In genomic region chr9:85425153-85425611, GRCh38 we compare ENCODE assay signal across 8 cellular contexts.
DNase-seq lines count a peak whose midpoint lies in the region; ATAC-seq and TF ChIP-seq lines count a peak whose summit lies in the region.

No MANE protein-coding gene starts in this region.

- in situ Hi-C loops in KBM-7 (cut with MboI; ENCODE audit: low pct_unique_long_range_greater_than_20kb, low sequenced_read_pairs), result no loop called here

- H3K36me3 ChIP-seq in SJCRH30 (no peaks in the 10 kb centered on the region), lower lobe of right lung (no peaks in the 10 kb centered on the region)

- no peaks in the 10 kb centered on the region for H3K4me1 ChIP-seq in SJCRH30
- no peaks in the 10 kb centered on the region for H3K4me1 ChIP-seq in lower lobe of right lung

- peak; percentile 58 to 78 for ATAC-seq in lower lobe of right lung
- no peak for ATAC-seq in HG02884 (IDR thresholded peaks at IDR 0.05; ENCODE audit: unreplicated experiment)

- no peak overlapping the region for H3K4me3 ChIP-seq in SJCRH30
- H3K4me3 ChIP-seq in lower lobe of right lung, result no peak overlapping the region

- DNase-seq in CD1c-positive myeloid dendritic cell (ENCODE audit: extremely low spot score) (peak; percentile 57), GM19238 (ENCODE audit: insufficient read length, low spot score) (peak; percentile 48), KBM-7 (peak; percentile 61), SJCRH30 (peak; percentile 69 to 83), dermis blood vessel endothelial cell (peak; percentile 85), lower lobe of right lung (peak; percentile 64)
- DNase-seq in stimulated activated CD8-positive, alpha-beta memory T cell treated with anti-CD3 and anti-CD28 coated beads, Interleukin-7, amount 100 ng/mL, for 24 hours (ENCODE audit: low read depth), result peak; percentile 9

- H3K27ac ChIP-seq in SJCRH30, result no peak overlapping the region
- no peak overlapping the region for H3K27ac ChIP-seq in lower lobe of right lung

- H3K9me3 ChIP-seq in SJCRH30 (replicated peaks) (no peaks in the 10 kb centered on the region), lower lobe of right lung (no peaks in the 10 kb centered on the region)

- intact Hi-C loops in lower lobe of right lung (cut with DNase I), result no loop called here

- H3K27me3 ChIP-seq in SJCRH30, result peaks cover 21% of the 10 kb centered on the region
- no peaks in the 10 kb centered on the region for H3K27me3 ChIP-seq in lower lobe of right lung (ENCODE audit: low read depth)

- TF ChIP-seq CTCF in lower lobe of right lung (IDR thresholded peaks at IDR 0.05), result peak; percentile 56

Comparison
In these comparisons a context has a peak if more than half of its experiments do, and no peak if none do; other contexts are left out.
1. DNase-seq: peak in every context shown above with its lines; median percentile 85 in dermis blood vessel endothelial cell; 76 in SJCRH30; 64 in lower lobe of right lung; 61 in KBM-7; 57 in CD1c-positive myeloid dendritic cell; 48 in GM19238; 9 in stimulated activated CD8-positive, alpha-beta memory T cell treated with anti-CD3 and anti-CD28 coated beads, Interleukin-7, amount 100 ng/mL, for 24 hours.